ENCODE assay signal across 9 cellular contexts in the genomic region with DNA sequence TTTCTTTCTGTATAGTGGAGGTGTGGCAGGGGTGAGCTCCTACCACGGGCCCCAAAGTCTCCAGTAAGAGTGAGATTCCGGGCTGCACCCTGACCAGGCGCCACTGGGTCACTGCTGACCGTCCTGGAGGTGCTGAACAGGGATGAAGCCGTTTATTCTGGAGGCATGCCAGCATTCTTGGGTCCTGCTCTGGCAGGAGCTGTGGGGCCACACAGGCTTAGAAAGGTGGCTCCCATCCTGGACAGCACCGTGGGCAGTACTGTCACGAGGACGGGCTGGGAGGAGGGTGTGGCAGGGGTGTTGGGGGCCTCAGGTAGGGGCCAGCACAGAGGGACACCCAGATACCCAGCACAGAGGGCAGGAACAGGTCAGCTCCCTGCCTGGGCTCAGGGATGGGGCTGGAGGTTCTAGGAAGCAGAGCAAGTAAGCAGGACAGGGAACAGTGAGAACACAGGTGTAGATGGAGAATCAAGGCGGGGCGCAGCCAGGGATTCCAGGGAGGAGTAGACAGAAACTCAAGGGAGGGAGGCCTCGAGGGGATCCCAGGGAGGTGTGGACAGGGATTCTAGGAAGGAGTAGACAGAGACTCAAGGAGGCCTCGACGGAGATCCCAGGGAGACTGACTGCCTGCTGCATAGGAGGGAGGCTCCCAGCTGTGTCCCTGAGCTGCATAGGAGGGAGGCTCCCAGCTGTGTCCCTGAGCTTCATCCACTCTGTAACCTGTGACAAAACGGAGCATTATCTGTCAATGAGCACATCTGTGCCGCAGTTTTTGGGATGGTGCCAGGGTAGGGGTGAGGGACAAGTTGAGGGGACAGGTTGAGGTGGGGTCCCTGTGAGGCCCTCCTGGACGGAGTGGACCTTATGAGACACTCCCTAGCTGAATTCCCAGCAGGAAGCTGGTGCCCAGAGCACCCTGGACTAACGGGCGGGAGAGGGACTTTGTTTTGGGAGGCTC. TPM values are rescaled to one million over a fixed set of nuclear protein-coding genes. Genes with fewer than 3 reads are reported as not detected.
DNase-seq lines count a peak whose midpoint lies in the region; ATAC-seq, FAIRE-seq and TF ChIP-seq lines count a peak whose summit lies in the region.
"Had no signal": no experiment of that assay in that cellular context is flagged by ENCODE, and none has a peak within 500 bp of the region (broad histone marks: within the 10 kb centered on the region; RNA-seq: fewer than 3 reads in every experiment).

No MANE protein-coding gene starts in this region.

- H3K79me2 ChIP-seq in K562 (ENCODE audit: control insufficient read depth, insufficient read depth, low read length) = no peaks in the 10 kb centered on the region

- no peak for FAIRE-seq in K562 (lab: Jason Lieb, UNC)
- FAIRE-seq: colon had no signal

- peaks cover 17 to 85% (median 54%) of the 10 kb centered on the region in 5 donors for H3K27me3 Mint-ChIP-seq in naive thymus-derived CD8-positive, alpha-beta T cell

- peaks cover 0 to 12% (median 5%) of the 10 kb centered on the region in 4 donors for H3K4me1 Mint-ChIP-seq in naive thymus-derived CD8-positive, alpha-beta T cell

- no peak overlapping the region for H2AFZ ChIP-seq in K562 (ENCODE audit: low read depth, low read length)

- no peaks in the 10 kb centered on the region for H3K9me1 ChIP-seq in K562 (ENCODE audit: control insufficient read depth, insufficient read depth, low read length)

- POLR2A ChIA-PET in K562 (lab: Yijun Ruan, JAX) = interaction anchor here (1.5 kb wide), 1 partner anchor 10 kb away, joined by 3 read pairs; no protein-coding TSS in a partner anchor
- POLR2A ChIA-PET in naive thymus-derived CD8-positive, alpha-beta T cell (lab: Charles Lee) = interaction anchor here (0.6 kb wide), 2 partner anchors 127 to 355 kb away, joined by 3 to 6 read pairs; a partner anchor contains a TSS

- H3K27ac Mint-ChIP-seq in naive thymus-derived CD8-positive, alpha-beta T cell = peak overlapping the region in 3 of 10 donors; percentile 28 to 59 (median 49)

- H3K9me3 Mint-ChIP-seq in naive thymus-derived CD8-positive, alpha-beta T cell = peaks cover 0 to 2% (median 0%) of the 10 kb centered on the region in 9 donors

- DNase-seq in DMS79 treated with DMSO at 0.1 percent for 48 hours (lab: John Stamatoyannopoulos, UW) (peak; percentile 68), NCI-H1694 (lab: John Stamatoyannopoulos, UW) (peak; percentile 19), K562 (ENCODE audit: extremely low read depth in 1 of 4, low spot score in 3 of 4) (no peak), NCI-H2029 (lab: John Stamatoyannopoulos, UW) (no peak), foreskin melanocyte (no peak), cerebellum (ENCODE audit: low spot score) (no peak), NCI-H2029 treated with DMSO at 0.1 percent for 48 hours (lab: John Stamatoyannopoulos, UW) (no peak)
- no peak for DNase-seq in naive thymus-derived CD8-positive, alpha-beta T cell

- TF ChIP-seq CTCF in K562 (IDR thresholded peaks at IDR 0.05 in 2 of 3, conservative IDR thresholded peaks at IDR 0.05 in 1 of 3; ENCODE audit: insufficient read depth in 2 of 3, low read depth in 1 of 3, low read length in 3 of 3) = no peak

- peak; percentile 37; the same call in 2 of the 3 replicates for ATAC-seq in K562
- no peak for ATAC-seq in naive thymus-derived CD8-positive, alpha-beta T cell

- no peak overlapping the region for H3K27ac ChIP-seq in K562 (ENCODE audit: extremely low read depth, low read depth, low read length)

- WGBS in K562 (ENCODE audit: insufficient coverage, low coverage, missing lambda C conversion rate) = 2% methylated on average over 17 of the region's 18 CpGs

- intact Hi-C loops in K562 (cut with micrococcal nuclease) = no loop called here

- BruUV-seq in K562 (replicated peaks; lab: Mats Ljungman, UMichigan) = no TSS peak

- H3K36me3 ChIP-seq in K562 (ENCODE audit: control insufficient read depth, insufficient read depth, low read length) = no peaks in the 10 kb centered on the region

- H3K9me3 ChIP-seq in K562 (replicated peaks; ENCODE audit: control insufficient read depth, insufficient read depth, low read depth, low read length) = no peaks in the 10 kb centered on the region

- H3K4me1 ChIP-seq in K562 (replicated peaks in 1 of 2; ENCODE audit: control insufficient read depth in 2 of 2, insufficient read depth in 2 of 2, low read length in 2 of 2) = no peaks in the 10 kb centered on the region

- CTCF ChIA-PET in K562 (lab: Yijun Ruan, JAX; ENCODE audit: low intra/inter-chr PET ratio) = no interaction called here

- no peak for TF ChIP-seq POLR2A in K562 (conservative IDR thresholded peaks at IDR 0.05)

- H4K20me1 ChIP-seq in K562 (replicated peaks; ENCODE audit: control insufficient read depth, insufficient read depth, low read length) = 0 out of 2 replicates have a peak, but pooled peaks cover 7% of the 10 kb centered on the region

- H3K27me3 ChIP-seq in K562 (ENCODE audit: control insufficient read depth in 2 of 2, insufficient read depth in 2 of 2, low read length in 2 of 2) = peaks cover 30 to 55% of the 10 kb centered on the region in 2 experiments

- H3K4me3 Mint-ChIP-seq in naive thymus-derived CD8-positive, alpha-beta T cell = peak overlapping the region in 9 of 10 donors; percentile 54 to 88 (median 67)

- TF ChIP-seq RAD21 in K562 (CRISPR knock-in tag; conservative IDR thresholded peaks at IDR 0.05 in 1 of 2, IDR thresholded peaks at IDR 0.05 in 1 of 2) = no peak

- H3K4me2 ChIP-seq in K562 (ENCODE audit: insufficient read depth, low read length) = no peak overlapping the region

- TF ChIP-seq EP300 in K562 (IDR thresholded peaks at IDR 0.05; ENCODE audit: low read length) = no peak

- in situ Hi-C loops in K562 (cut with MboI) = no loop called here

- peaks cover 0 to 5% (median 0%) of the 10 kb centered on the region in 3 donors for H3K36me3 Mint-ChIP-seq in naive thymus-derived CD8-positive, alpha-beta T cell

- H3K4me3 ChIP-seq in K562 = no peak overlapping the region

- H3K9ac ChIP-seq in K562 (ENCODE audit: insufficient read depth in 1 of 2, low read depth in 2 of 2, low read length in 2 of 2) = no peak overlapping the region

TF ChIP-seq in K562, 482 proteins besides CTCF, POLR2A, EP300 and RAD21:
- TF ChIP-seq NFIC (IDR thresholded peaks at IDR 0.05) (peak; percentile 60), RAD51 (IDR thresholded peaks at IDR 0.05; ENCODE audit: borderline replicate concordance, low read depth) (no peak)

RNA-seq across cellular contexts. Expression of a gene that starts 1.1 kb away (rescaled TPM):
- total RNA-seq in K562 (2011; cell fraction: chromatin; rRNA removed; ENCODE audit: low replicate concordance) = not detected in 2 replicates
- total RNA-seq in K562 (2011; cell fraction: nucleolus; rRNA removed) = not detected in 2 replicates
- not detected in 2 replicates for total RNA-seq in K562 (2011; cell fraction: nucleoplasm; rRNA removed)
- total RNA-seq in K562 (2014; rRNA removed) (not detected in 2 replicates), K562 (2014; rRNA removed; fragmentation: Illumina TruSeq; extraction: Trizol) (not detected in 2 replicates), K562 (2015; rRNA removed; fragmentation: Illumina TruSeq; extraction: Trizol) (not detected in 2 replicates), K562 (2021) (0.02 and 0.04 TPM in 2 replicates), cerebellum (8.2 TPM)
- polyA plus RNA-seq in K562 (2011; rRNA removed) (not detected in 2 replicates), K562 (2014; fragmentation: Illumina TruSeq; extraction: Trizol) (not detected in 2 replicates), K562 (2014; fragmentation: Nextera tagmentation; extraction: Ambion mirVana) (not detected), K562 (2014; rRNA removed) (not detected in 2 replicates)
- not detected in 2 replicates for polyA plus RNA-seq in K562 (2011; cell fraction: cytosol; rRNA removed)
- not detected in 2 replicates for polyA plus RNA-seq in K562 (2011; cell fraction: nucleus; rRNA removed)
- 0.01 TPM in 2 replicates for polyA plus RNA-seq in K562 (2012)
- not detected in 2 replicates for polyA minus RNA-seq in K562 (2011; rRNA and poly(A)+ RNA removed)
- polyA minus RNA-seq in K562 (2011; cell fraction: cytosol; rRNA and poly(A)+ RNA removed) = not detected in 2 replicates
- not detected in 2 replicates for polyA minus RNA-seq in K562 (2011; cell fraction: nucleus; rRNA and poly(A)+ RNA removed)
- not detected for total RNA-seq in naive thymus-derived CD8-positive, alpha-beta T cell
- polyA plus RNA-seq in naive thymus-derived CD8-positive, alpha-beta T cell = not detected

Comparison
In these comparisons a context has a peak if more than half of its experiments do, and no peak if none do; other contexts are left out.
1. DNase-seq: peak in DMS79 treated with DMSO at 0.1 percent for 48 hours (single experiment) and NCI-H1694 (single experiment); none in K562 (0 of 4), naive thymus-derived CD8-positive, alpha-beta T cell (0 of 10), NCI-H2029 (single experiment), foreskin melanocyte (single experiment), cerebellum (single experiment) and NCI-H2029 treated with DMSO at 0.1 percent for 48 hours (single experiment).